ENCODE assay signal across 10 cellular contexts in the genomic region with DNA sequence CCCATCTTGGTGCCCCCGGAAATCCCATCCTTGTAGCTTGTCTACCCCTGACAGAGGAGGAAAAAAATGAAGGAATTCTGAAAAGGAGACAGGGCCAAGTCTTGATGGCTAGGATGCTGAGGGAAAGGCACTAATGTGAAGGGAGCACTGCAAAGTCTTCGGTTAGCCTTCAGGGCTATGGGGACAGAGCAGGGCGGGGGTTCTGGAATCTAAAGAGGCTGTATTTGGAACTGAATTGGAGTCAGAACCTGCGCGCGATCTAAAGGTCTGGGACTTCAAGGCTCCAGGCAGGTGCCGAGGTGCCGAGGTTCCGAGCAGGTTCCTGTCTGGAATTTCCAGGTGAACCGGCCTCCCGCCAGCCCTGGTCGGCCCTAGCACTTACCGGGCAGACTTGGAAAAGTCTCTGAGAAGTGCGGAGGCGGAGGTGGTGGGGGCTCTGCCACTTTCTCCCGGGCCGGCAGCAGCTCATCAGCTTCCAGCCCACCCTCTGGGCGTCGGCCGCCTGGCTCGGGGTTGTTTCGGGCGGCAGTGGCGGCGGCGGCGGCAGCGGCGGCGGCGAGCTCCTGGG. TPM values are rescaled to one million over a fixed set of nuclear protein-coding genes. Genes with fewer than 3 reads are reported as not detected.
DNase-seq lines count a peak whose midpoint lies in the region; ATAC-seq and TF ChIP-seq lines count a peak whose summit lies in the region.
"Had no signal": no experiment of that assay in that cellular context is flagged by ENCODE, and none has a peak within 500 bp of the region (broad histone marks: within the 10 kb centered on the region; RNA-seq: fewer than 3 reads in every experiment).

No MANE protein-coding gene starts in this region.

- H3K27ac ChIP-seq in HUES64 (ENCODE audit: low read depth, low read length) (no peak overlapping the region), esophagus muscularis mucosa (replicated peaks in 1 of 4) (no peak overlapping the region), ovary (no peak overlapping the region), body of pancreas (no peak overlapping the region)

- peaks cover 0 to 15% (median 4%) of the 10 kb centered on the region in 7 donors for H3K9me3 Mint-ChIP-seq in CD14-positive monocyte

- TF ChIP-seq CTCF in CD14-positive monocyte (IDR thresholded peaks at IDR 0.05) (no peak), esophagus muscularis mucosa (IDR thresholded peaks at IDR 0.05) (no peak), ovary (IDR thresholded peaks at IDR 0.05) (no peak), body of pancreas (IDR thresholded peaks at IDR 0.05) (no peak)

- H3K9ac ChIP-seq in HUES64 (ENCODE audit: low read depth, low read length) = no peak overlapping the region

- no peaks in the 10 kb centered on the region for H3K9me3 ChIP-seq in HUES64 (ENCODE audit: insufficient read depth, low read depth, low read length)
- no peaks in the 10 kb centered on the region for H3K9me3 ChIP-seq in esophagus muscularis mucosa
- H3K9me3 ChIP-seq in ovary = no peaks in the 10 kb centered on the region
- no peaks in the 10 kb centered on the region for H3K9me3 ChIP-seq in body of pancreas

- ATAC-seq in GM21737 (IDR thresholded peaks at IDR 0.05; ENCODE audit: unreplicated experiment) = no peak
- no peak for ATAC-seq in HG02938 (IDR thresholded peaks at IDR 0.05; ENCODE audit: unreplicated experiment)
- ATAC-seq in body of pancreas = no peak

- DNase-seq in CD14-positive monocyte (ENCODE audit: low spot score) (no peak), esophagus muscularis mucosa (ENCODE audit: extremely low spot score) (no peak), ovary (no peak), HUDEP-2 (lab: John Stamatoyannopoulos, UW; ENCODE audit: unreplicated experiment in 76 of 76) (no peak), body of pancreas (no peak)
- DNase-seq: KBM-7, SIG-M5 had no signal

- no peak overlapping the region for H3K27ac Mint-ChIP-seq in CD14-positive monocyte

- no peak for TF ChIP-seq EP300 in esophagus muscularis mucosa (IDR thresholded peaks at IDR 0.05)
- no peak for TF ChIP-seq EP300 in ovary (IDR thresholded peaks at IDR 0.05)

- H3K4me3 Mint-ChIP-seq in CD14-positive monocyte = peak overlapping the region; percentile 65 to 85

- H3K36me3 ChIP-seq in HUES64 (ENCODE audit: insufficient read depth, low read length) = no peaks in the 10 kb centered on the region
- H3K36me3 ChIP-seq in esophagus muscularis mucosa = no peaks in the 10 kb centered on the region
- no peaks in the 10 kb centered on the region for H3K36me3 ChIP-seq in ovary
- no peaks in the 10 kb centered on the region for H3K36me3 ChIP-seq in body of pancreas (replicated peaks in 1 of 2; ENCODE audit: insufficient read depth in 1 of 2, low read depth in 2 of 2)

- peaks cover 3 to 7% of the 10 kb centered on the region in 2 donors for H3K36me3 Mint-ChIP-seq in CD14-positive monocyte

- H3K4me1 ChIP-seq in HUES64 (ENCODE audit: insufficient read depth, low read length) = 0 out of 2 replicates have a peak, but pooled peaks cover 5% of the 10 kb centered on the region
- peaks cover 15 to 24% (median 21%) of the 10 kb centered on the region in 4 donors for H3K4me1 ChIP-seq in esophagus muscularis mucosa
- H3K4me1 ChIP-seq in ovary (ENCODE audit: insufficient read depth) = peaks cover 5% of the 10 kb centered on the region
- peaks cover 18% of the 10 kb centered on the region for H3K4me1 ChIP-seq in body of pancreas

- intact Hi-C loops in CD14-positive monocyte (cut with micrococcal nuclease) = loop anchor here in 1 of 2 donors (10.0 kb wide), 1 partner anchor 138 kb away; no protein-coding TSS in a partner anchor
- intact Hi-C loops in esophagus muscularis mucosa (cut with DNase I) = no loop called here
- intact Hi-C loops in ovary (cut with DNase I) = loop anchor here in 1 of 4 donors (5.0 kb wide), 1 partner anchor 39 kb away; no protein-coding TSS in a partner anchor
- intact Hi-C loops in body of pancreas (cut with DNase I) = no loop called here

- 5% methylated on average over 31 of the region's 31 CpGs for WGBS in HUES64
- 18% methylated on average over 20 of the region's 31 CpGs for WGBS in esophagus muscularis mucosa
- 8 to 19% (median 9%) methylated on average over 19 to 31 of the region's 31 CpGs for WGBS in ovary, 3 donors
- 11 to 16% methylated on average over 23 to 31 of the region's 31 CpGs for WGBS in body of pancreas, 2 donors

- peaks cover 31 to 41% (median 34%) of the 10 kb centered on the region in 3 donors for H3K27me3 Mint-ChIP-seq in CD14-positive monocyte (ENCODE audit: low read depth in 3 of 3)

- H3K27me3 ChIP-seq in HUES64 (ENCODE audit: insufficient read depth, low read length) (peaks cover 99% of the 10 kb centered on the region), esophagus muscularis mucosa (peaks cover 8 to 80% (median 35%) of the 10 kb centered on the region in 4 donors), ovary (peaks cover 3% of the 10 kb centered on the region), body of pancreas (peaks cover 0 to 24% of the 10 kb centered on the region in 2 donors)

- TF ChIP-seq POLR2A in esophagus muscularis mucosa (IDR thresholded peaks at IDR 0.05; ENCODE audit: low read depth) (no peak), ovary (IDR thresholded peaks at IDR 0.05) (no peak), body of pancreas (IDR thresholded peaks at IDR 0.05) (no peak)

- H3K4me1 Mint-ChIP-seq in CD14-positive monocyte = peaks cover 10% of the 10 kb centered on the region

- H3K4me3 ChIP-seq in HUES64 (ENCODE audit: low read length) (peak overlapping the region; percentile 59), esophagus muscularis mucosa (peak overlapping the region; percentile 53 to 61 (median 56)), ovary (peak overlapping the region; percentile 24), body of pancreas (peak overlapping the region in 1 of 2 donors; percentile 15)

RNA-seq across cellular contexts. Expression of gene GBX1, which starts 0.8 kb away (rescaled TPM):
- not detected for polyA plus RNA-seq in CD14-positive monocyte
- polyA plus RNA-seq in HUES64 (2013, experiment 1 of 2) = not detected
- 0.38 TPM for polyA plus RNA-seq in HUES64 (2013, experiment 2 of 2)
- not detected for total RNA-seq in esophagus muscularis mucosa
- not detected for total RNA-seq in ovary
- not detected for polyA plus RNA-seq in ovary
- not detected for total RNA-seq in body of pancreas

RNA-seq across cellular contexts. Expression of gene ASB10, which starts 20.3 kb away (rescaled TPM):
- polyA plus RNA-seq in CD14-positive monocyte = not detected
- polyA plus RNA-seq in HUES64 (2013, experiment 1 of 2) = not detected
- polyA plus RNA-seq in HUES64 (2013, experiment 2 of 2) = not detected
- total RNA-seq in esophagus muscularis mucosa = not detected
- not detected for total RNA-seq in ovary
- not detected for polyA plus RNA-seq in ovary
- not detected for total RNA-seq in body of pancreas

RNA-seq across cellular contexts. Expression of gene H2BK1, which starts 43.6 kb away (rescaled TPM):
- polyA plus RNA-seq in CD14-positive monocyte (not detected), ovary (under 1 TPM in 1 of 2 donors, not detected in 1; 0.36 TPM)
- polyA plus RNA-seq in HUES64 (2013, experiment 1 of 2) = not detected
- not detected for polyA plus RNA-seq in HUES64 (2013, experiment 2 of 2)
- total RNA-seq in esophagus muscularis mucosa (not detected), ovary (1 to 10 TPM in 3 of 7 donors, not detected in 4; 1.0 to 1.3 (median 1.1) TPM), body of pancreas (not detected)
